In the genomic region with DNA sequence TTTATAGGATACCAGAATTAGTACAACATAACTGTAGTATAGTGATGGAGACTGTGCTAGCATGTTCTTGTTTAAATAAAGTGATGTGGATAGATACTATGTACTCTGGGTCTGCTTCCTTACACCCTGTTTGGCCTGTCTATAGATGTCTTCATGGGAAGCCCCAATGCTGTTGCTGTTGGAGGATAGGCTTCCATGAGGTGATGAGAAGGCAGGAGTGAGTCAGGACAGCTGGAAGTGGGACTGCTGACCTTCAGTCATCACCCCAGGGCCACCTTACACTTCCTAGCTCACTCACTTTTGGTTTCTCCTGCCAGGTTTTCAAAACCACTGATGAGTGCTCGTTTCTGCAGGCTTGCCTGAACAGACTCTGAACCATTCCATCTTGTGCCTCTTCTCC, we compare ENCODE assay signal across 13 cellular contexts. TPM values are rescaled to one million over a fixed set of nuclear protein-coding genes. Genes with fewer than 3 reads are reported as not detected.
DNase-seq lines count a peak whose midpoint lies in the region; ATAC-seq and TF ChIP-seq lines count a peak whose summit lies in the region.
"Had no signal": no experiment of that assay in that cellular context is flagged by ENCODE, and none has a peak within 500 bp of the region (broad histone marks: within the 10 kb centered on the region; RNA-seq: fewer than 3 reads in every experiment).

No MANE protein-coding gene starts in this region.

- H4K20me1 ChIP-seq in H9 (ENCODE audit: control insufficient read depth, insufficient read depth, insufficient read length), result no peaks in the 10 kb centered on the region

- H3T11ph ChIP-seq in H9 (ENCODE audit: low read length), result no peak overlapping the region

- H3K36me3 Mint-ChIP-seq in chondrocyte (ENCODE audit: low read depth), result no peaks in the 10 kb centered on the region
- no peaks in the 10 kb centered on the region for H3K36me3 Mint-ChIP-seq in osteocyte (ENCODE audit: unreplicated experiment)
- H3K36me3 Mint-ChIP-seq in H9 (ENCODE audit: insufficient read depth in 1 of 3, low read depth in 3 of 3), result peaks cover 0 to 3% (median 0%) of the 10 kb centered on the region in 3 experiments; a peak in 1 of 7 replicates
- H3K36me3 Mint-ChIP-seq in activated CD4-positive, alpha-beta T cell treated with anti-CD3 and anti-CD28 coated beads, Interleukin-2, amount 10 ng/mL, durations not matched to agents 7 days and 5 days (ENCODE audit: low read depth), result peaks cover 4% of the 10 kb centered on the region

- DNase-seq in GM20000 (ENCODE audit: low spot score) (peak; percentile 10), chondrocyte (ENCODE audit: low spot score) (no peak), osteocyte (ENCODE audit: extremely low spot score, unreplicated experiment) (no peak), H9 (no peak), C1 segment of cervical spinal cord (lab: John Stamatoyannopoulos, UW) (no peak)
- DNase-seq in activated CD4-positive, alpha-beta T cell treated with anti-CD3 and anti-CD28 coated beads, Interleukin-2, amount 10 ng/mL, durations not matched to agents 7 days and 5 days, result no peak
- DNase-seq: activated T-cell treated with anti-CD3 and anti-CD28 coated beads, Interleukin-2, amount 50 U/mL, for 72 hours; DND-41; naive thymus-derived CD8-positive, alpha-beta T cell; NCI-H1930; stimulated activated naive CD4-positive, alpha-beta T cell had no signal

- no peak overlapping the region for H2AFZ ChIP-seq in H9 (ENCODE audit: low read length)

- no peak overlapping the region for H3K18ac ChIP-seq in H9 (ENCODE audit: insufficient read length, low read depth, low read length)

- H3K9me3 ChIP-seq in H9 (ENCODE audit: control insufficient read depth, low read depth, low read length), result no peaks in the 10 kb centered on the region

- H2BK20ac ChIP-seq in H9 (ENCODE audit: low read depth, low read length, poor library complexity, severe bottlenecking), result no peak overlapping the region

- no peaks in the 10 kb centered on the region for H3K27me3 ChIP-seq in H9 (ENCODE audit: insufficient read depth, low read length)

- no peak overlapping the region for H4K5ac ChIP-seq in H9 (ENCODE audit: insufficient read length, low read depth, low read length)

- H3K4me1 ChIP-seq in H9 (ENCODE audit: insufficient read depth, low read length), result no peaks in the 10 kb centered on the region

- no peak overlapping the region for H3K4me2 ChIP-seq in H9 (ENCODE audit: insufficient read depth, insufficient read length, low read length)

- H3K79me1 ChIP-seq in H9 (ENCODE audit: insufficient read depth, low read depth, low read length, poor library complexity, severe bottlenecking), result no peaks in the 10 kb centered on the region

- H2AK5ac ChIP-seq in H9 (ENCODE audit: insufficient read length, low read length), result no peak overlapping the region

- CTCF ChIA-PET in activated CD4-positive, alpha-beta T cell treated with anti-CD3 and anti-CD28 coated beads, Interleukin-2, amount 10 ng/mL, durations not matched to agents 7 days and 5 days (lab: Charles Lee), result no interaction called here

- H3K27me3 Mint-ChIP-seq in chondrocyte (ENCODE audit: low read depth), result no peaks in the 10 kb centered on the region
- H3K27me3 Mint-ChIP-seq in osteocyte (ENCODE audit: unreplicated experiment), result no peaks in the 10 kb centered on the region
- H3K27me3 Mint-ChIP-seq in H9 (ENCODE audit: low read depth), result no peaks in the 10 kb centered on the region
- H3K27me3 Mint-ChIP-seq in activated CD4-positive, alpha-beta T cell treated with anti-CD3 and anti-CD28 coated beads, Interleukin-2, amount 10 ng/mL, durations not matched to agents 7 days and 5 days, result no peaks in the 10 kb centered on the region
- H3K27me3 Mint-ChIP-seq: dendritic cell treated with granulocyte-macrophage colony-stimulating factor and Interleukin-4, amounts not matched to agents 40 ng/mL and 50 ng/mL, for 4 days; naive thymus-derived CD8-positive, alpha-beta T cell had no signal

- peak overlapping the region; percentile 91 for H3K27ac Mint-ChIP-seq in chondrocyte (ENCODE audit: unreplicated experiment)
- H3K27ac Mint-ChIP-seq in osteocyte (ENCODE audit: unreplicated experiment), result peak overlapping the region; percentile 81
- H3K27ac Mint-ChIP-seq in H9, result peak overlapping the region in 1 of 3 experiments; percentile 9; a peak in 2 of 7 replicates
- no peak overlapping the region for H3K27ac Mint-ChIP-seq in activated CD4-positive, alpha-beta T cell treated with anti-CD3 and anti-CD28 coated beads, Interleukin-2, amount 10 ng/mL, durations not matched to agents 7 days and 5 days
- H3K27ac Mint-ChIP-seq: activated T-cell treated with anti-CD3 and anti-CD28 coated beads, Interleukin-2, amount 50 U/mL, for 72 hours; dendritic cell treated with granulocyte-macrophage colony-stimulating factor and Interleukin-4, amounts not matched to agents 40 ng/mL and 50 ng/mL, for 4 days had no signal

- no peaks in the 10 kb centered on the region for H3K23me2 ChIP-seq in H9 (ENCODE audit: insufficient read length, low read depth, low read length, poor library complexity, severe bottlenecking)

- no peak overlapping the region for H4K8ac ChIP-seq in H9 (replicated peaks; ENCODE audit: insufficient read length, low read depth, low read length)

- H2BK5ac ChIP-seq in H9 (ENCODE audit: insufficient read length, low read length), result no peak overlapping the region

- no peak overlapping the region for H3K4ac ChIP-seq in H9 (ENCODE audit: low read depth, low read length)

- H4K91ac ChIP-seq in H9 (ENCODE audit: insufficient read length, low read depth, low read length), result no peak overlapping the region

- no peak overlapping the region for H3K14ac ChIP-seq in H9 (ENCODE audit: insufficient read depth, low read length)

- H3K27ac ChIP-seq in H9 (ENCODE audit: insufficient read length, low read depth, low read length), result no peak overlapping the region

- H3K56ac ChIP-seq in H9 (ENCODE audit: insufficient read length, low read depth, low read length), result no peak overlapping the region

- H3K4me3 Mint-ChIP-seq in chondrocyte (ENCODE audit: unreplicated experiment), result no peak overlapping the region
- H3K4me3 Mint-ChIP-seq in osteocyte (ENCODE audit: unreplicated experiment), result no peak overlapping the region
- H3K4me3 Mint-ChIP-seq in H9, result no peak overlapping the region
- no peak overlapping the region for H3K4me3 Mint-ChIP-seq in activated CD4-positive, alpha-beta T cell treated with anti-CD3 and anti-CD28 coated beads, Interleukin-2, amount 10 ng/mL, durations not matched to agents 7 days and 5 days
- H3K4me3 Mint-ChIP-seq: activated T-cell treated with anti-CD3 and anti-CD28 coated beads, Interleukin-2, amount 50 U/mL, for 72 hours; dendritic cell treated with granulocyte-macrophage colony-stimulating factor and Interleukin-4, amounts not matched to agents 40 ng/mL and 50 ng/mL, for 4 days; naive thymus-derived CD8-positive, alpha-beta T cell had no signal

- H3K23ac ChIP-seq in H9 (ENCODE audit: insufficient read length, low read depth, low read length), result no peak overlapping the region

- H3K9me3 Mint-ChIP-seq in chondrocyte (ENCODE audit: low read depth) (no peaks in the 10 kb centered on the region), osteocyte (ENCODE audit: unreplicated experiment) (no peaks in the 10 kb centered on the region), H9 (no peaks in the 10 kb centered on the region)
- no peaks in the 10 kb centered on the region for H3K9me3 Mint-ChIP-seq in activated CD4-positive, alpha-beta T cell treated with anti-CD3 and anti-CD28 coated beads, Interleukin-2, amount 10 ng/mL, durations not matched to agents 7 days and 5 days
- H3K9me3 Mint-ChIP-seq: activated T-cell treated with anti-CD3 and anti-CD28 coated beads, Interleukin-2, amount 50 U/mL, for 72 hours; dendritic cell treated with granulocyte-macrophage colony-stimulating factor and Interleukin-4, amounts not matched to agents 40 ng/mL and 50 ng/mL, for 4 days; naive thymus-derived CD8-positive, alpha-beta T cell had no signal

- no peak for TF ChIP-seq CTCF in GM20000 (IDR thresholded peaks at IDR 0.05; ENCODE audit: extremely low read depth, missing control alignments)
- no peak for TF ChIP-seq CTCF in chondrocyte (IDR thresholded peaks at IDR 0.05)
- no peak for TF ChIP-seq CTCF in osteocyte (IDR thresholded peaks at IDR 0.05)
- no peak for TF ChIP-seq CTCF in H9 (conservative IDR thresholded peaks at IDR 0.05)

- H3K79me2 ChIP-seq in H9 (ENCODE audit: insufficient read depth, low read length), result no peaks in the 10 kb centered on the region

- no peak overlapping the region for H3K9ac ChIP-seq in H9 (ENCODE audit: extremely low read depth, insufficient read length, low read length)

- WGBS in H9 (ENCODE audit: extremely low coverage, insufficient read length, low lambda C conversion rate), result no CpG with 5 or more reads among the region's 1 CpG

- POLR2A ChIA-PET in activated CD4-positive, alpha-beta T cell treated with anti-CD3 and anti-CD28 coated beads, Interleukin-2, amount 10 ng/mL, durations not matched to agents 7 days and 5 days (lab: Charles Lee), result interaction anchor here (0.5 kb wide), 1 partner anchor 141 kb away, joined by 3 read pairs; no protein-coding TSS in a partner anchor

- H3K4me1 Mint-ChIP-seq in chondrocyte (ENCODE audit: low read depth), result peaks cover 52% of the 10 kb centered on the region
- peaks cover 26% of the 10 kb centered on the region for H3K4me1 Mint-ChIP-seq in osteocyte (ENCODE audit: unreplicated experiment)
- peaks cover 18 to 23% of the 10 kb centered on the region in 2 experiments for H3K4me1 Mint-ChIP-seq in H9
- H3K4me1 Mint-ChIP-seq in activated CD4-positive, alpha-beta T cell treated with anti-CD3 and anti-CD28 coated beads, Interleukin-2, amount 10 ng/mL, durations not matched to agents 7 days and 5 days, result peaks cover 11% of the 10 kb centered on the region

- no peak overlapping the region for H2BK12ac ChIP-seq in H9 (ENCODE audit: insufficient read length, low read depth, low read length)

- H2BK120ac ChIP-seq in H9 (ENCODE audit: low read depth, low read length, poor library complexity, severe bottlenecking), result no peak overlapping the region

- peak; percentile 59 for ATAC-seq in HG03442 (IDR thresholded peaks at IDR 0.05; ENCODE audit: unreplicated experiment)
- ATAC-seq: naive thymus-derived CD8-positive, alpha-beta T cell had no signal

- H2BK15ac ChIP-seq in H9 (ENCODE audit: low read depth, low read length), result no peak overlapping the region

RNA-seq across cellular contexts. Expression of a gene that starts 4.2 kb away (rescaled TPM):
- total RNA-seq in chondrocyte (not detected in 3 replicates), osteocyte (not detected in 2 replicates), H9 (2021) (not detected in 2 replicates)
- not detected for total RNA-seq in activated CD4-positive, alpha-beta T cell treated with anti-CD3 and anti-CD28 coated beads, Interleukin-2, amount 10 ng/mL, durations not matched to agents 7 days and 5 days
- total RNA-seq: activated T-cell treated with anti-CD3 and anti-CD28 coated beads, Interleukin-2, amount 50 U/mL, for 72 hours; naive thymus-derived CD8-positive, alpha-beta T cell had no signal
